ENCODE assay signal across 8 cellular contexts in the genomic region with DNA sequence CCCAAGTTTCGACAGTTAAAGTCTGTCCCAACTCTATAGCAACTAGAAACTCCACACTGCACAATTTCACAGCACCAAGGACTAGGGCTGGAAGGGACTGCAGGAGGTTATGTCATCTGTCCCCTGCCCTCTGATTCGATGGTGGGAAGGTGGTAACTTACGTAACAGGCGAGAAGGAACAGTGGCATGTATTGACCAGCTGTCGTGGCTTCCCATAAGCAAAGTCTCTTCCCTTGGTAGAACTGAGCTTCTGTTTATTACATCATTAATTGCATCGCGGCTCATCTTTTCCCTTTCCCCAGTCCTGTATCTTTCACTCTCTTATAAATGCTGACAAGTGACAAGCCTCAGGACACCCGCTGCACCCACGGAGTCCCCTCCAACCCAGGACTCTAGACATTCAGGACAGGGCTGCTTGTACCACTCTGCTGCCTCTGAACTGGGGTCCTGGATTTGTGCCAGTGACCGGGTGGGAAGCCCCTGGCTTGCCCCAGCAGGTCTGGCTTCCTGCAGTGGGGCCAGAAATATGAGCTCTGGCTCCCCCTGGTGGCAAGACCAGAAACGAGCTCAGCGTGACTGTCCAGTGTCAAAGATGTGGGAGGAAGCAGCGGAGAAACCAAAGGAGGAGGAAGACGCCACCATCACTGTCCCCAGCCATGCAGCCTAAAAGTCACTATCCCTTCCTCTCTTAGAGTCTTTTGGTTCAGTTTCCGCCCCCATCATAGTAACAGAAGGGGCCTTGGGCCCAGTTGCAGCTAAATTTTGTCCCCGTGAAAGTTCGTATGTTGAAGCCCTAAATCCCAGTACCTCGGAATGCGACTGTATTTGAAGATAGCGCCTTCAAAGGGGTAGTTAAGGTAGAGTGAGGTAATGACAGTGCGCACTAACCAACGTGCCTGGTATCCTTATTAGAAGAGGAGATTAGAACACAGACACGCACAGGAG.
DNase-seq lines count a peak whose midpoint lies in the region; ATAC-seq, FAIRE-seq and TF ChIP-seq lines count a peak whose summit lies in the region.

No MANE protein-coding gene starts in this region.

- TF ChIP-seq POLR2A in H1 (IDR thresholded peaks at IDR 0.05; ENCODE audit: control extremely low read depth in 1 of 2, low read depth in 2 of 2, low read length in 2 of 2) = no peak

- no peak for TF ChIP-seq EP300 in H1 (IDR thresholded peaks at IDR 0.05; ENCODE audit: borderline replicate concordance in 1 of 2, low read depth in 2 of 2, low read length in 2 of 2)

- peak overlapping the region; percentile 45 for H2BK120ac ChIP-seq in H1 (replicated peaks; ENCODE audit: low read depth, low read length)

- H2BK12ac ChIP-seq in H1 (ENCODE audit: low read depth, low read length) = peak overlapping the region; percentile 60; the same call in 1 of the 2 replicates

- H3K14ac ChIP-seq in H1 (ENCODE audit: insufficient read length) = no peak overlapping the region

- POLR2A ChIA-PET in activated CD4-positive, alpha-beta memory T cell treated with anti-CD3 and anti-CD28 coated beads, Interleukin-2, amount 10 ng/mL, durations not matched to agents 7 days and 5 days (lab: Charles Lee) = no interaction called here
- POLR2A ChIA-PET in H1 (lab: Charles Lee; ENCODE audit: partially characterized antibody) = interaction anchor here (0.9 kb wide), 3 partner anchors 8 to 114 kb away, joined by 3 read pairs; no protein-coding TSS in a partner anchor

- WGBS in H1 (ENCODE audit: extremely low coverage in 1 of 2, insufficient coverage in 1 of 2, insufficient read length in 1 of 2, insufficient replicate concordance in 2 of 2, low coverage in 1 of 2, low lambda C conversion rate in 2 of 2, missing lambda C conversion rate in 1 of 2), 2 experiments = 66% methylated on average over 23 of the region's 23 CpGs; no CpG with 5 or more reads in 1 of the 2 experiments

- H3K23ac ChIP-seq in H1 (ENCODE audit: insufficient read length) = no peak overlapping the region

- ATAC-seq in stimulated activated naive CD8-positive, alpha-beta T cell treated with anti-CD3 and anti-CD28 coated beads, Interleukin-15, Interleukin-2, amounts not matched to agents 100 U/mL and 50 U/mL, for 24 hours = peak; percentile 57
- no peak for ATAC-seq in HG03139 (IDR thresholded peaks at IDR 0.05; ENCODE audit: unreplicated experiment)

- H4K20me1 ChIP-seq in H1 (replicated peaks in 1 of 2; ENCODE audit: control insufficient read depth in 1 of 2, insufficient read depth in 2 of 2, low read length in 2 of 2) = no peaks in the 10 kb centered on the region

- H3K27me3 Mint-ChIP-seq in activated CD4-positive, alpha-beta memory T cell treated with anti-CD3 and anti-CD28 coated beads, Interleukin-2, amount 10 ng/mL, durations not matched to agents 7 days and 5 days = peaks cover 2% of the 10 kb centered on the region

- H3K9me3 Mint-ChIP-seq in activated CD4-positive, alpha-beta memory T cell treated with anti-CD3 and anti-CD28 coated beads, Interleukin-2, amount 10 ng/mL, durations not matched to agents 7 days and 5 days = no peaks in the 10 kb centered on the region

- 0 out of 2 replicates have a peak overlapping the region, but pooled peaks have one; percentile 40 for H2BK15ac ChIP-seq in H1 (ENCODE audit: low read length)

- CTCF ChIA-PET in activated CD4-positive, alpha-beta memory T cell treated with anti-CD3 and anti-CD28 coated beads, Interleukin-2, amount 10 ng/mL, durations not matched to agents 7 days and 5 days (lab: Charles Lee) = interaction anchor here (0.6 to 2.0 kb wide), 25 partner anchors 8 to 420 kb away, joined by 3 to 16 read pairs (median 4); no protein-coding TSS in a partner anchor
- CTCF ChIA-PET in H1 (lab: Charles Lee; ENCODE audit: partially characterized antibody) = interaction anchor here (0.7 to 6.7 kb wide), 73 partner anchors 9 to 1340 kb away, joined by 3 to 71 read pairs (median 4); no protein-coding TSS in a partner anchor

- no peaks in the 10 kb centered on the region for H3K79me1 ChIP-seq in H1 (ENCODE audit: low read depth, low read length)

- peak; percentile 74 to 91 (median 83) for TF ChIP-seq CTCF in H1 (IDR thresholded peaks at IDR 0.05; ENCODE audit: control extremely low read depth in 1 of 3, insufficient read depth in 1 of 3, low read depth in 1 of 3, low read length in 3 of 3)

- 0 out of 7 replicates have a peak, but pooled peaks cover 0 to 4% (median 0%) of the 10 kb centered on the region in 4 experiments for H3K27me3 ChIP-seq in H1 (replicated peaks in 1 of 4; ENCODE audit: control insufficient read depth in 3 of 4, extremely low read depth in 1 of 4, insufficient read depth in 3 of 4, low read length in 3 of 4)

- H2AK5ac ChIP-seq in H1 (ENCODE audit: low read depth, low read length) = no peak overlapping the region

- 0 out of 2 replicates have a peak overlapping the region, but pooled peaks have one; percentile 1 for H2BK5ac ChIP-seq in H1 (ENCODE audit: low read depth, low read length)

- H3K36me3 Mint-ChIP-seq in activated CD4-positive, alpha-beta memory T cell treated with anti-CD3 and anti-CD28 coated beads, Interleukin-2, amount 10 ng/mL, durations not matched to agents 7 days and 5 days (ENCODE audit: low read depth) = no peaks in the 10 kb centered on the region

- TF ChIP-seq RAD21 in H1 (IDR thresholded peaks at IDR 0.05 in 1 of 2, conservative IDR thresholded peaks at IDR 0.05 in 1 of 2; ENCODE audit: low read depth in 2 of 2, low read length in 2 of 2) = peak; percentile 76 to 84

- no peaks in the 10 kb centered on the region for H3K9me3 ChIP-seq in H1 (ENCODE audit: insufficient read depth in 2 of 2, low read depth in 1 of 2, low read length in 1 of 2)

- no peaks in the 10 kb centered on the region for H3K4me1 Mint-ChIP-seq in activated CD4-positive, alpha-beta memory T cell treated with anti-CD3 and anti-CD28 coated beads, Interleukin-2, amount 10 ng/mL, durations not matched to agents 7 days and 5 days

- H3K4me1 ChIP-seq in H1 (replicated peaks in 1 of 4; ENCODE audit: control insufficient read depth in 3 of 4, insufficient read depth in 4 of 4, low read length in 3 of 4) = peaks cover 0 to 7% (median 1%) of the 10 kb centered on the region in 4 experiments; a peak in 4 of 7 replicates

- H2AFZ ChIP-seq in H1 (ENCODE audit: low read length) = no peak overlapping the region

- no peak overlapping the region for H3K18ac ChIP-seq in H1 (ENCODE audit: extremely low read depth, low read length)

- H3K9ac ChIP-seq in H1 (replicated peaks in 1 of 4; ENCODE audit: extremely low read depth in 1 of 4, low read depth in 3 of 4, low read length in 3 of 4) = no peak overlapping the region

- H3K27ac ChIP-seq in H1 (ENCODE audit: low read depth, low read length) = no peak overlapping the region

- H3K4me3 Mint-ChIP-seq in activated CD4-positive, alpha-beta memory T cell treated with anti-CD3 and anti-CD28 coated beads, Interleukin-2, amount 10 ng/mL, durations not matched to agents 7 days and 5 days = no peak overlapping the region

- no peak overlapping the region for H4K91ac ChIP-seq in H1 (replicated peaks; ENCODE audit: insufficient read length, low read length)

- DNase-seq in AG08396 (ENCODE audit: low spot score) = peak; percentile 47
- no peak for DNase-seq in GM18507 (ENCODE audit: extremely low spot score, insufficient read length, low read depth)
- DNase-seq in NCI-H1694 treated with DMSO at 0.1 percent for 48 hours (lab: John Stamatoyannopoulos, UW) = peak; percentile 61
- DNase-seq in activated CD4-positive, alpha-beta memory T cell treated with anti-CD3 and anti-CD28 coated beads, Interleukin-2, amount 10 ng/mL, durations not matched to agents 7 days and 5 days = peak; percentile 65
- peak; percentile 58 to 94 for DNase-seq in H1 (ENCODE audit: low read depth in 1 of 2, low spot score in 2 of 2)
- DNase-seq in myocyte (ENCODE audit: low read depth) = peak; percentile 73
- DNase-seq in stimulated activated naive CD8-positive, alpha-beta T cell treated with anti-CD3 and anti-CD28 coated beads, Interleukin-15, Interleukin-2, amounts not matched to agents 100 U/mL and 50 U/mL, for 24 hours = peak; percentile 75

- no peak overlapping the region for H3K4ac ChIP-seq in H1 (replicated peaks; ENCODE audit: insufficient read length, low read depth, low read length)

- H3K27ac Mint-ChIP-seq in activated CD4-positive, alpha-beta memory T cell treated with anti-CD3 and anti-CD28 coated beads, Interleukin-2, amount 10 ng/mL, durations not matched to agents 7 days and 5 days = no peak overlapping the region

- H3K56ac ChIP-seq in H1 (replicated peaks; ENCODE audit: insufficient read length, low read depth, low read length) = no peak overlapping the region

- FAIRE-seq in GM18507 (lab: Jason Lieb, UNC) (peak; percentile 87), H1 (lab: Jason Lieb, UNC) (peak; percentile 55)

- no peak overlapping the region for H4K8ac ChIP-seq in H1 (ENCODE audit: extremely low read depth, insufficient read depth, low read length)

- no peaks in the 10 kb centered on the region for H3K79me2 ChIP-seq in H1 (ENCODE audit: control insufficient read depth in 1 of 2, insufficient read depth in 2 of 2, low read length in 2 of 2)

- H4K5ac ChIP-seq in H1 (ENCODE audit: insufficient read length, low read depth, low read length) = no peak overlapping the region

- H3K23me2 ChIP-seq in H1 (ENCODE audit: low read depth, low read length) = no peaks in the 10 kb centered on the region

- no peak overlapping the region for H3K4me3 ChIP-seq in H1 (ENCODE audit: extremely low read depth in 1 of 4, insufficient read depth in 2 of 4, low read depth in 3 of 4, low read length in 4 of 4)

- peak overlapping the region; percentile 89; the same call in 1 of the 2 replicates for H2BK20ac ChIP-seq in H1 (ENCODE audit: low read length)

- H3K4me2 ChIP-seq in H1 (ENCODE audit: insufficient read depth in 1 of 2, low read depth in 2 of 2, low read length in 2 of 2) = no peak overlapping the region

- no peaks in the 10 kb centered on the region for H3K36me3 ChIP-seq in H1 (ENCODE audit: control insufficient read depth in 2 of 4, insufficient read depth in 4 of 4, low read length in 3 of 4)

TF ChIP-seq in H1, 55 proteins besides CTCF, POLR2A, EP300 and RAD21:
- peak; percentile 42; the same call in 1 of the 2 replicates for TF ChIP-seq YY1 (IDR thresholded peaks at IDR 0.05; ENCODE audit: low read depth, low read length)
- no peak for TF ChIP-seq TBP (IDR thresholded peaks at IDR 0.05; ENCODE audit: low read depth, low read length)
- TF ChIP-seq RNF2 (IDR thresholded peaks at IDR 0.05; ENCODE audit: borderline replicate concordance, low read depth, low read length, missing control alignments, poor library complexity, severe bottlenecking) = no peak
- 0 out of 2 replicates have a peak, but pooled peaks have one; percentile 24 for TF ChIP-seq MAX (IDR thresholded peaks at IDR 0.05)
- no peak for TF ChIP-seq RXRA (IDR thresholded peaks at IDR 0.05; ENCODE audit: insufficient read depth, low read depth, low read length)
